ENCODE assay signal across 9 cellular contexts in genomic region chr5:6660704-6661103, GRCh38. TPM values are rescaled to one million over a fixed set of nuclear protein-coding genes. Genes with fewer than 3 reads are reported as not detected.
A peak's percentile ranks its signal among the peaks of the same experiment; 100 is the strongest.
DNase-seq lines count a peak whose midpoint lies in the region; ATAC-seq and TF ChIP-seq lines count a peak whose summit lies in the region.
"Had no signal": no experiment of that assay in that cellular context is flagged by ENCODE, and none has a peak within 500 bp of the region (broad histone marks: within the 10 kb centered on the region; RNA-seq: fewer than 3 reads in every experiment).

No MANE protein-coding gene starts in this region.

- no TSS peak for BruUV-seq in PC-9 (replicated peaks; lab: Mats Ljungman, UMichigan)

- 97% methylated on average over 3 of the region's 3 CpGs for WGBS in right cardiac atrium

- ATAC-seq in GM18498 (IDR thresholded peaks at IDR 0.05; ENCODE audit: unreplicated experiment) (peak; percentile 47), GM19452 (IDR thresholded peaks at IDR 0.05; ENCODE audit: unreplicated experiment) (peak; percentile 49), HG02970 (IDR thresholded peaks at IDR 0.05; ENCODE audit: low FRiP score, unreplicated experiment) (peak; percentile 32), right cardiac atrium (no peak)

- H3K4me2 ChIP-seq in PC-9, result no peak overlapping the region

- no peak for TF ChIP-seq CTCF in PC-9 (conservative IDR thresholded peaks at IDR 0.05)
- TF ChIP-seq CTCF in brain microvascular endothelial cell (IDR thresholded peaks at IDR 0.05; ENCODE audit: low read depth, low read length, missing control alignments), result no peak

- H3K27ac ChIP-seq in PC-9, result peak overlapping the region; percentile 8; the same call in 1 of the 2 replicates
- no peak overlapping the region for H3K27ac ChIP-seq in right cardiac atrium (ENCODE audit: low read length)
- no peak overlapping the region for H3K27ac ChIP-seq in brain microvascular endothelial cell

- H3K9me3 ChIP-seq in PC-9 (ENCODE audit: insufficient read depth, low read depth) (no peaks in the 10 kb centered on the region), right cardiac atrium (ENCODE audit: control insufficient read depth, low read length) (peaks cover 11% of the 10 kb centered on the region)

- DNase-seq in PC-9 (no peak), right cardiac atrium (no peak), DMS79 (lab: John Stamatoyannopoulos, UW) (no peak), NCI-H345 treated with DMSO at 0.1 percent for 48 hours (lab: John Stamatoyannopoulos, UW; ENCODE audit: unreplicated experiment) (no peak), brain microvascular endothelial cell (no peak)
- DNase-seq: stimulated activated CD8-positive, alpha-beta memory T cell treated with anti-CD3 and anti-CD28 coated beads, Interleukin-4, amount 100 ng/mL, for 48 hours had no signal

- no peaks in the 10 kb centered on the region for H3K79me2 ChIP-seq in PC-9 (ENCODE audit: low read depth)

- H3K36me3 ChIP-seq in PC-9 (ENCODE audit: low read depth) (peaks cover 17% of the 10 kb centered on the region; the same call in 1 of the 2 replicates), brain microvascular endothelial cell (replicated peaks) (peaks cover 15% of the 10 kb centered on the region)

- H3K27me3 ChIP-seq in PC-9 (ENCODE audit: insufficient read depth, low read depth) (no peaks in the 10 kb centered on the region), right cardiac atrium (ENCODE audit: control insufficient read depth, insufficient read depth) (no peaks in the 10 kb centered on the region), brain microvascular endothelial cell (replicated peaks) (no peaks in the 10 kb centered on the region)

- in situ Hi-C loops in brain microvascular endothelial cell (cut with HindIII; ENCODE audit: low pct_ligation_motif_present, low sequenced_read_pairs), result no loop called here

- H3F3A ChIP-seq in PC-9 (ENCODE audit: insufficient read depth, low read depth), result no peaks in the 10 kb centered on the region

- no peak overlapping the region for H2AFZ ChIP-seq in PC-9

- intact Hi-C loops in PC-9 (cut with micrococcal nuclease; ENCODE audit: unreplicated experiment) (no loop called here), right cardiac atrium (cut with DNase I) (no loop called here)

- POLR2A ChIA-PET in PC-9 (lab: Charles Lee; ENCODE audit: unreplicated experiment), result interaction anchor here (0.7 kb wide), 1 partner anchor 32 kb away, joined by 3 read pairs; no protein-coding TSS in a partner anchor

- CTCF ChIA-PET in PC-9 (lab: Charles Lee), result no interaction called here

- no peaks in the 10 kb centered on the region for H3K9me2 ChIP-seq in PC-9 (ENCODE audit: insufficient read depth)

- H3K4me1 ChIP-seq in PC-9 (replicated peaks; ENCODE audit: insufficient read depth) (no peaks in the 10 kb centered on the region), right cardiac atrium (ENCODE audit: control insufficient read depth, insufficient read depth, low read length) (no peaks in the 10 kb centered on the region)

- H3K4me3 ChIP-seq in PC-9, result no peak overlapping the region
- H3K4me3 ChIP-seq in right cardiac atrium (ENCODE audit: low read length), result no peak overlapping the region
- H3K4me3 ChIP-seq in brain microvascular endothelial cell (ENCODE audit: low read depth, low read length), result no peak overlapping the region

- H4K20me1 ChIP-seq in PC-9 (ENCODE audit: insufficient read depth), result no peaks in the 10 kb centered on the region

RNA-seq across cellular contexts. Expression of gene SRD5A1, which starts 27.5 kb away (rescaled TPM):
- 52.3 and 56.7 TPM in 2 replicates for total RNA-seq in PC-9 (2021)
- 1 to 10 TPM; 2.8 to 3.0 (median 2.9) TPM for total RNA-seq in right cardiac atrium
- 1.4 TPM for polyA plus RNA-seq in right cardiac atrium

RNA-seq across cellular contexts. Expression of gene NSUN2, which starts 27.9 kb away (rescaled TPM):
- total RNA-seq in PC-9 (2021) (148 and 155 TPM in 2 replicates), right cardiac atrium (10 to 100 TPM; 26.2 to 31.2 (median 27.2) TPM)
- 23.7 TPM for polyA plus RNA-seq in right cardiac atrium

RNA-seq across cellular contexts. Expression of gene TENT4A, which starts 52.5 kb away (rescaled TPM):
- total RNA-seq in PC-9 (2021) (72.8 and 84.8 TPM in 2 replicates), right cardiac atrium (10 to 100 TPM; 11.2 to 14.5 (median 12.3) TPM)
- polyA plus RNA-seq in right cardiac atrium, result 4.7 TPM

Comparison
In these comparisons a context has a peak if more than half of its experiments do, and no peak if none do; other contexts are left out.
1. ATAC-seq: peak in GM18498 (single experiment), GM19452 (single experiment) and HG02970 (single experiment); none in right cardiac atrium (0 of 2).
2. RNA of gene SRD5A1, which starts 27.5 kb away (total RNA-seq): 52.3 to 56.7 TPM in PC-9; 2.8 to 3.0 TPM in right cardiac atrium; every median in the first group is over 10 times any median in the second.